18 cellular contexts compared by ENCODE assay signal in the genomic region with DNA sequence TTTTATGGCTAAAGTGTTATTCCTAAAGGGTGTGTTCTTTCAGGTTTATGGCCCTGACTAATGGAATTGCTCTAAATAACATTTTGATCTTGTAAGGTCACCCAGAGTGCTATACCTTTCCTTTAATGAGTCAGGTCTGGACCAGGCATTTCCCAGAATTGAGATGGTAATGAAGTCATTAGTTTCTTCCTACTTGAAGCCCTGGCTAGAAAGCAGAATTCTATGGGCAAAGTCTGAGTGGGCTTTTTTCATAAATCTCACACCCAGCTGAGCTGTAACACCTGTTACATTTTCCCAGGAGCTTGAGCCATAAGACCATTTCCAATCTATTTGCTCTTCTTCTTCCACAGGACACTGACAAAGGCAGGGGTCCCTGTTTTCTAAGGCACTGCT.
A peak's percentile ranks its signal among the peaks of the same experiment; 100 is the strongest.
DNase-seq lines count a peak whose midpoint lies in the region; ATAC-seq, FAIRE-seq and TF ChIP-seq lines count a peak whose summit lies in the region.
"Had no signal": no experiment of that assay in that cellular context is flagged by ENCODE, and none has a peak within 500 bp of the region (broad histone marks: within the 10 kb centered on the region; RNA-seq: fewer than 3 reads in every experiment).

No MANE protein-coding gene starts in this region.

- POLR2A ChIA-PET in A549 (lab: Yijun Ruan, JAX) = no interaction called here
- POLR2A ChIA-PET in HCT116 (lab: Charles Lee) = no interaction called here
- POLR2A ChIA-PET in PC-3 (lab: Charles Lee; ENCODE audit: unreplicated experiment) = no interaction called here

- H4K20me1 ChIP-seq in HCT116 (ENCODE audit: insufficient read depth) = no peaks in the 10 kb centered on the region
- H4K20me1 ChIP-seq in PC-3 (ENCODE audit: low read length) = no peaks in the 10 kb centered on the region
- no peaks in the 10 kb centered on the region for H4K20me1 ChIP-seq in MM.1S (ENCODE audit: insufficient read depth, low read length)

- no peaks in the 10 kb centered on the region for H3K9me3 ChIP-seq in A549
- H3K9me3 ChIP-seq in HCT116 (ENCODE audit: control insufficient read depth in 1 of 2, insufficient read depth in 1 of 2, low read depth in 1 of 2, low read length in 2 of 2) = no peaks in the 10 kb centered on the region
- H3K9me3 ChIP-seq in PC-3 (ENCODE audit: low read length) = no peaks in the 10 kb centered on the region
- no peaks in the 10 kb centered on the region for H3K9me3 ChIP-seq in iPS-20b (ENCODE audit: insufficient read depth, low read depth, low read length)
- no peaks in the 10 kb centered on the region for H3K9me3 ChIP-seq in MM.1S (replicated peaks; ENCODE audit: insufficient read depth, low read length)
- H3K9me3 ChIP-seq: esophagus muscularis mucosa, left ventricle myocardium inferior, right atrium auricular region, suprapubic skin had no signal

- FAIRE-seq in A549 (lab: Jason Lieb, UNC) = no peak
- FAIRE-seq: GM12878 had no signal

- ATAC-seq in A549 = no peak
- no peak; the same call in 1 of the 2 replicates for ATAC-seq in HCT116
- ATAC-seq in PC-3 = no peak
- ATAC-seq in HG03045 (IDR thresholded peaks at IDR 0.05; ENCODE audit: unreplicated experiment) = no peak
- ATAC-seq in HG03378 (IDR thresholded peaks at IDR 0.05; ENCODE audit: unreplicated experiment) = no peak
- ATAC-seq: GM12878 had no signal

- BruUV-seq in HCT116 (replicated peaks; lab: Mats Ljungman, UMichigan) (no TSS peak), PC-3 (replicated peaks; lab: Mats Ljungman, UMichigan) (no TSS peak)

- no peak overlapping the region for H3K4me3 ChIP-seq in A549
- H3K4me3 ChIP-seq in HCT116 (replicated peaks in 1 of 2; ENCODE audit: low read depth in 1 of 2, low read length in 2 of 2) = no peak overlapping the region
- no peak overlapping the region for H3K4me3 ChIP-seq in PC-3 (ENCODE audit: low read length)
- peak overlapping the region; percentile 27; the same call in 1 of the 2 replicates for H3K4me3 ChIP-seq in iPS-20b (ENCODE audit: low read length)
- H3K4me3 ChIP-seq in MM.1S (ENCODE audit: low read length) = no peak overlapping the region
- H3K4me3 ChIP-seq: esophagus muscularis mucosa, GM12878, left ventricle myocardium inferior, right atrium auricular region, suprapubic skin had no signal

- DNase-seq in A549 (ENCODE audit: low read depth in 1 of 2, low spot score in 1 of 2) (no peak), HCT116 (ENCODE audit: low read depth, low spot score) (no peak), PC-3 (peak; percentile 19), LoVo (ENCODE audit: low spot score) (no peak), MM.1S (no peak)
- DNase-seq: activated CD4-positive, alpha-beta T cell treated with anti-CD3 and anti-CD28 coated beads, Interleukin-2, amount 50 U/mL, for 48 hours; activated gamma-delta T cell; amygdala; left ventricle myocardium inferior; NCI-H1694 treated with DMSO at 0.1 percent for 48 hours; Right ventricle myocardium superior had no signal

- intact Hi-C loops in HCT116 (cut with micrococcal nuclease) = no loop called here
- intact Hi-C loops in PC-3 (cut with micrococcal nuclease) = no loop called here

- TF ChIP-seq EP300 in A549 (IDR thresholded peaks at IDR 0.05) = no peak

- CTCF ChIA-PET in A549 (lab: Yijun Ruan, JAX) (no interaction called here), HCT116 (lab: Charles Lee) (interaction anchor here (1.4 kb wide), 1 partner anchor 691 kb away, joined by 3 read pairs; no protein-coding TSS in a partner anchor), PC-3 (lab: Charles Lee) (no interaction called here)

- no peak overlapping the region for H2AFZ ChIP-seq in HCT116 (ENCODE audit: low read depth, low read length, poor library complexity, severe bottlenecking)
- H2AFZ ChIP-seq in PC-3 (ENCODE audit: low read length) = no peak overlapping the region
- H2AFZ ChIP-seq in MM.1S (ENCODE audit: low read length) = no peak overlapping the region

- RAD21 ChIA-PET in HCT116 (lab: Charles Lee; ENCODE audit: low non-redundant PET in 1 of 2, low total read pairs in 2 of 2, uncharacterized antibody in 2 of 2, unreplicated experiment in 2 of 2) = no interaction called here

- no peak for TF ChIP-seq CTCF in A549 (IDR thresholded peaks at IDR 0.05)
- no peak for TF ChIP-seq CTCF in HCT116 (IDR thresholded peaks at IDR 0.05 in 2 of 3, conservative IDR thresholded peaks at IDR 0.05 in 1 of 3; ENCODE audit: borderline replicate concordance in 1 of 3, insufficient read depth in 1 of 3, low read depth in 2 of 3, low read length in 2 of 3)
- no peak for TF ChIP-seq CTCF in PC-3 (conservative IDR thresholded peaks at IDR 0.05; ENCODE audit: low read depth, low read length)
- no peak for TF ChIP-seq CTCF in MM.1S (IDR thresholded peaks at IDR 0.05; ENCODE audit: low read length)

- H3K79me2 ChIP-seq in HCT116 (ENCODE audit: insufficient read depth, low read length) (no peaks in the 10 kb centered on the region), PC-3 (ENCODE audit: low read length) (no peaks in the 10 kb centered on the region), MM.1S (ENCODE audit: low read length) (no peaks in the 10 kb centered on the region)

- TF ChIP-seq RAD21 in A549 (conservative IDR thresholded peaks at IDR 0.05 in 1 of 2, IDR thresholded peaks at IDR 0.05 in 1 of 2) (no peak), HCT116 (IDR thresholded peaks at IDR 0.05; ENCODE audit: low read depth) (no peak)

- H3K36me3 ChIP-seq in HCT116 (ENCODE audit: control insufficient read depth in 1 of 2, insufficient read depth in 2 of 2, low read length in 2 of 2) = no peaks in the 10 kb centered on the region
- no peaks in the 10 kb centered on the region for H3K36me3 ChIP-seq in PC-3 (ENCODE audit: low read depth, low read length)
- H3K36me3 ChIP-seq in iPS-20b (ENCODE audit: insufficient read depth, low read depth, low read length) = no peaks in the 10 kb centered on the region
- no peaks in the 10 kb centered on the region for H3K36me3 ChIP-seq in MM.1S (replicated peaks; ENCODE audit: insufficient read depth, low read length)
- H3K36me3 ChIP-seq: esophagus muscularis mucosa, left ventricle myocardium inferior, right atrium auricular region, suprapubic skin had no signal

- H3K4me2 ChIP-seq in A549 = peak overlapping the region; percentile 35; the same call in 2 of the 3 replicates
- H3K4me2 ChIP-seq in HCT116 (ENCODE audit: low read length) = peak overlapping the region; percentile 35
- no peak overlapping the region for H3K4me2 ChIP-seq in PC-3 (ENCODE audit: low read length)
- H3K4me2 ChIP-seq in MM.1S (ENCODE audit: low read depth, low read length) = no peak overlapping the region

- no peak overlapping the region for H3K9ac ChIP-seq in HCT116 (ENCODE audit: low read length)
- H3K9ac ChIP-seq in PC-3 (ENCODE audit: low read length) = no peak overlapping the region
- H3K9ac ChIP-seq in iPS-20b (ENCODE audit: low read depth, low read length) = peak overlapping the region; percentile 43; the same call in 1 of the 2 replicates
- no peak overlapping the region for H3K9ac ChIP-seq in MM.1S (ENCODE audit: low read length)

- H3K27ac ChIP-seq in A549 = no peak overlapping the region
- H3K27ac ChIP-seq in HCT116 (ENCODE audit: low read depth, low read length) = peak overlapping the region; percentile 38; the same call in 1 of the 2 replicates
- no peak overlapping the region for H3K27ac ChIP-seq in PC-3 (ENCODE audit: low read length)
- peak overlapping the region; percentile 42 for H3K27ac ChIP-seq in iPS-20b (ENCODE audit: low read length)
- H3K27ac ChIP-seq in MM.1S (ENCODE audit: low read length) = no peak overlapping the region
- H3K27ac ChIP-seq: esophagus muscularis mucosa, left ventricle myocardium inferior, right atrium auricular region, suprapubic skin had no signal

- no peak for TF ChIP-seq POLR2A in A549 (IDR thresholded peaks at IDR 0.05; ENCODE audit: low read length)
- TF ChIP-seq POLR2A in HCT116 (IDR thresholded peaks at IDR 0.05; ENCODE audit: borderline replicate concordance, extremely low read depth, insufficient read depth, insufficient read length) = no peak

- H3K4me1 ChIP-seq in A549 (peaks cover 20% of the 10 kb centered on the region; the same call in 2 of the 3 replicates), HCT116 (ENCODE audit: control insufficient read depth in 1 of 2, insufficient read depth in 2 of 2, low read length in 2 of 2) (peaks cover 21 to 23% of the 10 kb centered on the region in 2 experiments), PC-3 (ENCODE audit: insufficient read depth, low read length) (no peaks in the 10 kb centered on the region), iPS-20b (ENCODE audit: insufficient read depth, low read length) (peaks cover 37% of the 10 kb centered on the region; the same call in 1 of the 2 replicates), MM.1S (ENCODE audit: low read length) (no peaks in the 10 kb centered on the region)
- H3K4me1 ChIP-seq: left ventricle myocardium inferior, right atrium auricular region had no signal

- H3K9me2 ChIP-seq in HCT116 (ENCODE audit: insufficient read depth) = no peaks in the 10 kb centered on the region
- no peaks in the 10 kb centered on the region for H3K9me2 ChIP-seq in PC-3 (replicated peaks; ENCODE audit: low read length)
- H3K9me2 ChIP-seq in MM.1S (replicated peaks; ENCODE audit: insufficient read depth, low read length) = no peaks in the 10 kb centered on the region

- H3F3A ChIP-seq in PC-3 (ENCODE audit: low read length, unreplicated experiment) (no peaks in the 10 kb centered on the region), MM.1S (ENCODE audit: insufficient read depth, low read length) (no peaks in the 10 kb centered on the region)

- H3K27me3 ChIP-seq in HCT116 (ENCODE audit: insufficient read depth, low read length) (no peaks in the 10 kb centered on the region), PC-3 (ENCODE audit: low read length) (no peaks in the 10 kb centered on the region), iPS-20b (ENCODE audit: insufficient read depth, low read length) (no peaks in the 10 kb centered on the region), MM.1S (replicated peaks; ENCODE audit: insufficient read depth, low read length) (no peaks in the 10 kb centered on the region)
- H3K27me3 ChIP-seq: esophagus muscularis mucosa, right atrium auricular region, suprapubic skin had no signal

TF ChIP-seq in HCT116, 20 proteins besides CTCF, POLR2A, EP300 and RAD21:
- TF ChIP-seq ZFX (IDR thresholded peaks at IDR 0.05) = no peak
- peak; percentile 44; the same call in 1 of the 2 replicates for TF ChIP-seq JUND (IDR thresholded peaks at IDR 0.05)
- TF ChIP-seq FOSL1 (IDR thresholded peaks at IDR 0.05; ENCODE audit: low read depth) = peak; percentile 42; the same call in 1 of the 2 replicates
- peak; percentile 43; the same call in 1 of the 2 replicates for TF ChIP-seq SP1 (IDR thresholded peaks at IDR 0.05; ENCODE audit: low read depth)
- no peak for TF ChIP-seq TCF7L2 (IDR thresholded peaks at IDR 0.05; ENCODE audit: borderline replicate concordance, extremely low read depth, insufficient read depth, insufficient read length)

Comparison
In these comparisons a context has a peak if more than half of its experiments do, and no peak if none do; other contexts are left out.
1. H3K27ac ChIP-seq: peak in HCT116 (single experiment) and iPS-20b (single experiment); none in A549 (0 of 2), PC-3 (single experiment) and MM.1S (single experiment).
2. H3K4me2 ChIP-seq: peak in A549 (single experiment) and HCT116 (single experiment); none in PC-3 (single experiment) and MM.1S (single experiment).